ENCODE assay signal across 15 cellular contexts in genomic region chr4:119833611-119834010, GRCh38.
"Had no signal": no experiment of that assay in that cellular context is flagged by ENCODE, and none has a peak within 500 bp of the region (broad histone marks: within the 10 kb centered on the region; RNA-seq: fewer than 3 reads in every experiment).

No MANE protein-coding gene starts in this region.

- H3K9me3 ChIP-seq: left lung, ovary had no signal

- ATAC-seq: left lung; stimulated activated memory B cell treated with anti-CD40 and anti-IgM and Interleukin-4, amounts not matched to agents 10 μg/mL and 1 μg/mL and 100 μg/mL, for 72 hours had no signal

- H3K4me1 ChIP-seq: left lung, spleen had no signal

- DNase-seq: activated CD4-positive, alpha-beta memory T cell treated with anti-CD3 and anti-CD28 coated beads for 36 hours; activated CD4-positive, alpha-beta T cell treated with anti-CD3 and anti-CD28 coated beads for 1 hour; activated gamma-delta T cell; activated T-cell treated with anti-CD3 and anti-CD28 coated beads, Interleukin-2, amount 50 U/mL, for 48 hours; cortex of kidney; effector CD8-positive, alpha-beta T cell; islet precursor cell; left lung; nephron progenitor cell; ovary; spleen; stimulated activated CD4-positive, alpha-beta T cell treated with anti-CD3 and anti-CD28 coated beads, Interleukin-1b, Interleukin-23, amount 100 ng/mL, for 48 hours; substantia nigra; SW 1271 had no signal

- H3K4me3 ChIP-seq: left lung, ovary, spleen had no signal

- H3K36me3 ChIP-seq: left lung, ovary, spleen had no signal

- H3K27ac ChIP-seq: left lung, ovary, spleen had no signal

- H3K27me3 ChIP-seq: left lung, ovary, spleen had no signal
